ENCODE assay signal across 8 cellular contexts in the genomic region with DNA sequence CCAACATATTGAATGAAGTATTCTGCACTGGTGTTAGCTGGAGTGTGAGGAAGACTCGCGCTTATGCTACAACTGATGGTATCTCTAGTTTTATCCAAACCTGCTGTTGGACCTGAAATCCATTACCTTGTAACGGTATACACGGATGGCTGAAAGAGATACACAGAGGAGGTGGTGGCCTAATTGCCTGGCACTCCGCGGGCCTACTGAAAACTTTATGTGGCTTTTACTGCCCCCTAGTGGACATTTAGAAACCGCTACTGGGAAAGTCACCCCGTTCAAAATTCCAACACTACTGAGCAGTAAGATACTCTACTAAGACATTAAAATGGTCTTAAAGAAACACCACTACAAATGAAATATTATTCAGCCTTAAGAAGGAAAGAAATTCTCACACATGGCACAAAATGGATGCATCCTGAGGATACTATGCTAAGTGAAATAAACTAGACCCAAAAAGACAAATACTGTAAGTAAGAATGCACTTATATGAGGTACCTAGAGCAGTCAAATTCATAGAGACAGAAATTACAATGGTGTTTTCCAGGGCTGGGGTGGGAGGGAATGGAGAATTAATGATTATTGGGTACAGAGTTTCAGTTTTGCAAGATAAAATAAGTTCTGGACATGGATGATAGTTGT.
DNase-seq lines count a peak whose midpoint lies in the region; ATAC-seq, FAIRE-seq and TF ChIP-seq lines count a peak whose summit lies in the region.

No MANE protein-coding gene starts in this region.

- H3K36me3 ChIP-seq in SK-N-MC (ENCODE audit: insufficient read depth, low read length), result no peaks in the 10 kb centered on the region
- no peaks in the 10 kb centered on the region for H3K36me3 ChIP-seq in GM12878 (ENCODE audit: control insufficient read depth in 2 of 2, insufficient read depth in 2 of 2, low read length in 1 of 2)
- H3K36me3 ChIP-seq in spleen, result peaks cover 0 to 14% (median 5%) of the 10 kb centered on the region in 6 donors

- FAIRE-seq in A549 (lab: Jason Lieb, UNC) (no peak), GM12878 (lab: Jason Lieb, UNC) (peak; percentile 88)

- BruUV-seq in GM12878 (replicated peaks; lab: Mats Ljungman, UMichigan), result no TSS peak

- H3K79me2 ChIP-seq in GM12878 (ENCODE audit: control insufficient read depth, insufficient read depth, low read length), result no peaks in the 10 kb centered on the region

- RAD21 ChIA-PET in GM12878 (lab: Charles Lee; ENCODE audit: unreplicated experiment), result no interaction called here

- POLR2A ChIA-PET in A549 (lab: Yijun Ruan, JAX) (no interaction called here), GM12878 (lab: Charles Lee) (no interaction called here)

- in situ Hi-C loops in GM12878 (cut with MboI), result loop anchor here (5.0 kb wide), 2 partner anchors 305 to 445 kb away; no protein-coding TSS in a partner anchor

- TF ChIP-seq CTCF in A549 (IDR thresholded peaks at IDR 0.05) (peak; percentile 89), GM12865 (IDR thresholded peaks at IDR 0.05; ENCODE audit: insufficient read depth, low read depth, low read length, missing control alignments) (peak; percentile 64), GM12878 (IDR thresholded peaks at IDR 0.05 in 2 of 3, conservative IDR thresholded peaks at IDR 0.05 in 1 of 3; ENCODE audit: control insufficient read depth in 2 of 3, extremely low read depth in 1 of 3, insufficient read depth in 1 of 3, low read depth in 3 of 3, low read length in 3 of 3) (peak; percentile 59 to 76 (median 65)), spleen (IDR thresholded peaks at IDR 0.05 in 8 of 11, conservative IDR thresholded peaks at IDR 0.05 in 3 of 11) (peak; percentile 62 to 88 (median 82))

- H3K27ac ChIP-seq in A549 (no peak overlapping the region), SK-N-MC (no peak overlapping the region), GM12878 (ENCODE audit: control insufficient read depth, insufficient read depth) (no peak overlapping the region), spleen (peak overlapping the region in 1 of 8 donors; percentile 14)

- no peaks in the 10 kb centered on the region for H3K4me1 ChIP-seq in A549
- H3K4me1 ChIP-seq in GM12878 (ENCODE audit: control insufficient read depth, insufficient read depth, low read length), result no peaks in the 10 kb centered on the region
- H3K4me1 ChIP-seq in spleen, result peaks cover 0 to 22% (median 3%) of the 10 kb centered on the region in 6 donors

- TF ChIP-seq RAD21 in A549 (conservative IDR thresholded peaks at IDR 0.05 in 1 of 2, IDR thresholded peaks at IDR 0.05 in 1 of 2), result peak; percentile 85 to 91
- peak; percentile 79 for TF ChIP-seq RAD21 in GM12878 (IDR thresholded peaks at IDR 0.05; ENCODE audit: insufficient read depth, low read depth, low read length)

- 3% methylated on average over 8 of the region's 8 CpGs for WGBS in A549 (ENCODE audit: missing lambda C conversion rate)
- 0% methylated on average over 8 of the region's 8 CpGs for WGBS in GM12878 (ENCODE audit: insufficient coverage, insufficient replicate concordance, low lambda C conversion rate, missing lambda C conversion rate)
- 15 to 22% (median 16%) methylated on average over 8 of the region's 8 CpGs for WGBS in spleen, 5 donors

- H3K4me2 ChIP-seq in A549 (no peak overlapping the region), GM12878 (ENCODE audit: control insufficient read depth, insufficient read depth) (no peak overlapping the region)

- DNase-seq in A549 (ENCODE audit: low read depth in 1 of 2, low spot score in 1 of 2) (peak; percentile 69 to 74), GM12865 (ENCODE audit: low read depth) (peak; percentile 71), MV-4-11 (lab: John Stamatoyannopoulos, UW) (peak; percentile 54), SK-N-MC (ENCODE audit: low read depth, low spot score) (peak; percentile 35), GM12878 (ENCODE audit: low read depth, low spot score) (no peak), iPS-NIHi11 (ENCODE audit: low spot score) (peak; percentile 80), spleen (no peak)

- no peaks in the 10 kb centered on the region for H3K9me3 ChIP-seq in A549
- H3K9me3 ChIP-seq in SK-N-MC (ENCODE audit: low read depth, low read length), result no peaks in the 10 kb centered on the region
- no peaks in the 10 kb centered on the region for H3K9me3 ChIP-seq in GM12878 (replicated peaks; ENCODE audit: control insufficient read depth, insufficient read depth, low read length)
- no peaks in the 10 kb centered on the region for H3K9me3 ChIP-seq in spleen

- TF ChIP-seq POLR2A in A549 (IDR thresholded peaks at IDR 0.05; ENCODE audit: low read length) (no peak), GM12878 (IDR thresholded peaks at IDR 0.05; ENCODE audit: low read depth, low read length) (no peak), spleen (IDR thresholded peaks at IDR 0.05) (no peak)

- SMC1A ChIA-PET in GM12878 (lab: Charles Lee; ENCODE audit: uncharacterized antibody, unreplicated experiment), result interaction anchor here (1.0 kb wide), 1 partner anchor 303 kb away, joined by 3 read pairs; no protein-coding TSS in a partner anchor

- H3K27me3 ChIP-seq in GM12878 (replicated peaks in 1 of 2; ENCODE audit: control insufficient read depth in 2 of 2, insufficient read depth in 2 of 2, low read length in 1 of 2) (no peaks in the 10 kb centered on the region), spleen (replicated peaks in 1 of 7) (no peaks in the 10 kb centered on the region)

- no peak overlapping the region for H3K9ac ChIP-seq in SK-N-MC (ENCODE audit: insufficient read length)
- no peak overlapping the region for H3K9ac ChIP-seq in GM12878 (ENCODE audit: control insufficient read depth, insufficient read depth, low read length)

- intact Hi-C loops in GM12878 (cut with micrococcal nuclease; ENCODE audit: unreplicated experiment), result loop anchor here (1.0 to 2.0 kb wide), 3 partner anchors 248 to 446 kb away; no protein-coding TSS in a partner anchor
- intact Hi-C loops in spleen (cut with DNase I; ENCODE audit: low total_unique reads), result loop anchor here (2.0 to 10.0 kb wide), 3 partner anchors 248 to 445 kb away; no protein-coding TSS in a partner anchor

- no peak overlapping the region for H2AFZ ChIP-seq in GM12878 (ENCODE audit: control insufficient read depth, low read depth, low read length)

- peak; percentile 90 to 92 for ATAC-seq in A549
- peak; percentile 94 for ATAC-seq in GM12878
- no peak for ATAC-seq in GM18520 (IDR thresholded peaks at IDR 0.05; ENCODE audit: unreplicated experiment)

- TF ChIP-seq EP300 in A549 (IDR thresholded peaks at IDR 0.05) (no peak), GM12878 (IDR thresholded peaks at IDR 0.05; ENCODE audit: borderline replicate concordance in 1 of 2, control insufficient read depth in 1 of 2, low read depth in 2 of 2, low read length in 2 of 2) (no peak)

- no peaks in the 10 kb centered on the region; the same call in 1 of the 2 replicates for H4K20me1 ChIP-seq in GM12878 (ENCODE audit: control insufficient read depth, insufficient read depth)

- CTCF ChIA-PET in A549 (lab: Yijun Ruan, JAX) (interaction anchor here (0.6 to 4.2 kb wide), 22 partner anchors 9 to 735 kb away, joined by 3 to 32 read pairs (median 3); no protein-coding TSS in a partner anchor), GM12878 (lab: Yijun Ruan, JAX) (interaction anchor here (0.7 to 2.1 kb wide), 4 partner anchors 305 to 851 kb away, joined by 3 to 8 read pairs (median 4); no protein-coding TSS in a partner anchor)

- no peak overlapping the region for H3K4me3 ChIP-seq in A549
- no peak overlapping the region for H3K4me3 ChIP-seq in GM12865 (ENCODE audit: low read depth, low read length)
- no peak overlapping the region for H3K4me3 ChIP-seq in SK-N-MC
- H3K4me3 ChIP-seq in GM12878, result no peak overlapping the region
- no peak overlapping the region for H3K4me3 ChIP-seq in spleen

TF ChIP-seq in A549, 52 proteins besides CTCF, POLR2A, EP300 and RAD21:
- TF ChIP-seq ESRRA (IDR thresholded peaks at IDR 0.05; ENCODE audit: borderline replicate concordance, low read length) (no peak), KDM1A (IDR thresholded peaks at IDR 0.05; ENCODE audit: low read depth) (no peak), ZC3H11A (IDR thresholded peaks at IDR 0.05) (no peak), HOXB5 (CRISPR knock-in tag; IDR thresholded peaks at IDR 0.05) (no peak), SMC3 (IDR thresholded peaks at IDR 0.05) (peak; percentile 93)

TF ChIP-seq in GM12878, 131 proteins besides CTCF, POLR2A, EP300 and RAD21:
- TF ChIP-seq SMC3 (IDR thresholded peaks at IDR 0.05; ENCODE audit: borderline replicate concordance, low read length), result peak; percentile 69; the same call in 1 of the 2 replicates
- no peak for TF ChIP-seq EED (IDR thresholded peaks at IDR 0.05; ENCODE audit: low read depth)
- TF ChIP-seq ZSCAN29 (IDR thresholded peaks at IDR 0.05), result no peak
- no peak for TF ChIP-seq TCF3 (IDR thresholded peaks at IDR 0.05; ENCODE audit: borderline replicate concordance, insufficient read depth, low read depth, low read length)
- TF ChIP-seq RUNX3 (IDR thresholded peaks at IDR 0.05; ENCODE audit: low read length), result peak; percentile 62
- TF ChIP-seq FOXK2 (IDR thresholded peaks at IDR 0.05), result no peak

Comparison
In these comparisons a context has a peak if more than half of its experiments do, and no peak if none do; other contexts are left out.
1. DNase-seq: peak in A549 (2 of 2), GM12865 (single experiment), MV-4-11 (single experiment), SK-N-MC (single experiment) and iPS-NIHi11 (single experiment); none in GM12878 (single experiment) and spleen (single experiment).
2. Of the 24 proteins assayed by ChIP-seq in both GM12878 and A549: peak only in GM12878: none; only in A549: none; in both: CTCF, RAD21 and SMC3; in neither: 21.
3. Peak in every context shown above with its lines, with median percentiles within 50 percentile points of each other: CTCF ChIP-seq.